ENCODE assay signal across 16 cellular contexts in the genomic region with DNA sequence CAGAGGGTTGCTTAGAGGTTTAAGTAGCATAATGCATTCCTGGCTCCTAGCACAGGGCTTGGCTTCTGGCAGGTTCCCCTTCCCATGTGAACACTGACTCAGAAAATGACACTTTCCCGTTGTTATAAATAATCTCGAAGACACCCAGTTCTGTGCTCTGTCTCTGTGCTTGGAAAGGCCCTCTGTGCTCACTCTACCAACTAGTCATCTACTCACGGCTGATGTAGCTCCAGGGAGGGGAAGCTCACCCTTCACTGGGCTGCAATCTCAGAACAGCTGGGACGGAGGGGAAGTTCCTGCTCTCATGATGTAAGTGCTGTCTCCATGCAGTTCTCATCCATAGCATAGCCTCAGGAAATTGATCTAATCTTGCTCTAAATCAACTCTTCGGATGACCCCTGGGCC.
A peak's percentile ranks its signal among the peaks of the same experiment; 100 is the strongest.
DNase-seq lines count a peak whose midpoint lies in the region; ATAC-seq and TF ChIP-seq lines count a peak whose summit lies in the region.
"Had no signal": no experiment of that assay in that cellular context is flagged by ENCODE, and none has a peak within 500 bp of the region (broad histone marks: within the 10 kb centered on the region; RNA-seq: fewer than 3 reads in every experiment).

No MANE protein-coding gene starts in this region.

- TF ChIP-seq CTCF in brain microvascular endothelial cell (IDR thresholded peaks at IDR 0.05; ENCODE audit: low read depth, low read length, missing control alignments) (no peak), lower leg skin (IDR thresholded peaks at IDR 0.05) (no peak), tibial artery (IDR thresholded peaks at IDR 0.05) (no peak), coronary artery (IDR thresholded peaks at IDR 0.05) (no peak)

- H3K9me3 ChIP-seq in tibial artery: peaks cover 0 to 13% (median 3%) of the 10 kb centered on the region in 3 donors

- DNase-seq in brain microvascular endothelial cell (peak; percentile 1), lower leg skin (ENCODE audit: low spot score in 2 of 2) (peak; percentile 79 to 90), tibial artery (peak; percentile 62 to 73), HuH-7 (ENCODE audit: low spot score) (no peak), coronary artery (ENCODE audit: low spot score) (no peak), left lobe of liver (ENCODE audit: low spot score) (no peak)
- DNase-seq: activated naive CD8-positive, alpha-beta T cell treated with anti-CD3 and anti-CD28 coated beads, Interleukin-2, amount 50 U/mL, for 24 hours; activated T-cell treated with anti-CD3 and anti-CD28 coated beads, Interleukin-2, amount 50 U/mL, for 24 hours; CD4-positive, alpha-beta memory T cell; immature natural killer cell; NCI-H1105; NCI-H446 treated with DMSO at 0.1 percent for 48 hours; stimulated activated CD4-positive, alpha-beta T cell treated with anti-CD3 and anti-CD28 coated beads, Interleukin-4, amount 100 ng/mL, for 24 hours had no signal

- H3K27ac ChIP-seq in brain microvascular endothelial cell: no peak overlapping the region
- peak overlapping the region in 1 of 2 donors; percentile 50 for H3K27ac ChIP-seq in tibial artery
- no peak overlapping the region for H3K27ac ChIP-seq in coronary artery

- TF ChIP-seq POLR2A in lower leg skin (IDR thresholded peaks at IDR 0.05): no peak

- H3K36me3 ChIP-seq in brain microvascular endothelial cell (replicated peaks) (no peaks in the 10 kb centered on the region), tibial artery (no peaks in the 10 kb centered on the region)

- H3K4me1 ChIP-seq in tibial artery: peaks cover 0 to 11% (median 3%) of the 10 kb centered on the region in 4 donors

- intact Hi-C loops in lower leg skin (cut with DNase I; ENCODE audit: low total_unique reads): loop anchor here (10.0 kb wide), 1 partner anchor 141 kb away; no protein-coding TSS in a partner anchor
- intact Hi-C loops in tibial artery (cut with DNase I; ENCODE audit: low total_unique reads): no loop called here

- H3K4me3 ChIP-seq in brain microvascular endothelial cell (ENCODE audit: low read depth, low read length) (no peak overlapping the region), lower leg skin (ENCODE audit: low read depth, poor library complexity, severe bottlenecking) (no peak overlapping the region), tibial artery (no peak overlapping the region), coronary artery (no peak overlapping the region)

- ATAC-seq in GM19463 (IDR thresholded peaks at IDR 0.05; ENCODE audit: unreplicated experiment) (peak; percentile 53), left lobe of liver (no peak), GM21360 (IDR thresholded peaks at IDR 0.05; ENCODE audit: unreplicated experiment) (no peak)
- ATAC-seq: activated naive CD8-positive, alpha-beta T cell treated with anti-CD3 and anti-CD28 coated beads, Interleukin-2, amount 50 U/mL, for 24 hours; stimulated activated effector memory CD8-positive, alpha-beta T cell treated with anti-CD3 and anti-CD28 coated beads, Interleukin-12 subunit alpha, Interleukin-12 subunit beta, amount 100 ng/mL, for 72 hours had no signal

- H3K27me3 ChIP-seq in brain microvascular endothelial cell (replicated peaks) (no peaks in the 10 kb centered on the region), tibial artery (peaks cover 0 to 2% of the 10 kb centered on the region in 2 donors)

- in situ Hi-C loops in brain microvascular endothelial cell (cut with HindIII; ENCODE audit: low pct_ligation_motif_present, low sequenced_read_pairs): no loop called here

- WGBS in lower leg skin, 2 donors: 11 to 21% methylated on average over 5 of the region's 5 CpGs

Comparison
In these comparisons a context has a peak if more than half of its experiments do, and no peak if none do; other contexts are left out.
1. DNase-seq: peak in brain microvascular endothelial cell (single experiment), lower leg skin (2 of 2) and tibial artery (2 of 2); none in HuH-7 (single experiment), coronary artery (single experiment) and left lobe of liver (single experiment).